24 cellular contexts compared by ENCODE assay signal in genomic region chr10:128287921-128288320, GRCh38.
"Had no signal": no experiment of that assay in that cellular context is flagged by ENCODE, and none has a peak within 500 bp of the region (broad histone marks: within the 10 kb centered on the region; RNA-seq: fewer than 3 reads in every experiment).

No MANE protein-coding gene starts in this region.

- DNase-seq: effector CD4-positive, alpha-beta T cell; endodermal cell; erythroblast; foreskin melanocyte; immature natural killer cell; kidney; left cardiac atrium; left ventricle myocardium inferior; natural killer cell; psoas muscle; spleen; stimulated activated CD4-positive, alpha-beta T cell treated with anti-CD3 and anti-CD28 coated beads, Interleukin-15, amount 100 ng/mL, for 24 hours; stimulated activated CD4-positive, alpha-beta T cell treated with anti-CD3 and anti-CD28 coated beads, Interleukin-1b, Interleukin-23, amount 100 ng/mL, for 48 hours; stimulated activated CD4-positive, alpha-beta T cell treated with anti-CD3 and anti-CD28 coated beads, Interleukin-4, amount 100 ng/mL, for 24 hours; testis; upper lobe of right lung had no signal

- H3K9ac ChIP-seq: parathyroid adenoma had no signal

- H3K27ac Mint-ChIP-seq: endodermal cell; immature natural killer cell; natural killer cell; stimulated activated memory B cell treated with anti-CD40 and anti-IgM and Interleukin-4, amounts not matched to agents 10 μg/mL and 1 μg/mL and 100 μg/mL, for 72 hours; stimulated activated naive CD8-positive, alpha-beta T cell treated with anti-CD3 and anti-CD28 coated beads, Interleukin-15, Interleukin-2, amounts not matched to agents 100 ng/mL and 50 ng/mL, for 24 hours had no signal

- H3K27me3 ChIP-seq: testis, vagina had no signal

- H3K4me1 Mint-ChIP-seq: immature natural killer cell; natural killer cell; stimulated activated memory B cell treated with anti-CD40 and anti-IgM and Interleukin-4, amounts not matched to agents 10 μg/mL and 1 μg/mL and 100 μg/mL, for 72 hours had no signal

- ATAC-seq: left cardiac atrium; natural killer cell; psoas muscle; sciatic nerve; stimulated activated memory B cell treated with anti-CD40 and anti-IgM and Interleukin-4, amounts not matched to agents 10 μg/mL and 1 μg/mL and 100 μg/mL, for 72 hours; upper lobe of right lung had no signal

- H3K4me3 ChIP-seq: coronary artery, left ventricle myocardium inferior, lung, psoas muscle, spleen, testis, tibial nerve, upper lobe of right lung, vagina had no signal

- H3K36me3 ChIP-seq: left ventricle myocardium inferior, spleen, tibial nerve, upper lobe of right lung, vagina had no signal

- H3K79me2 ChIP-seq: parathyroid adenoma had no signal

- H3K9me3 ChIP-seq: testis, upper lobe of right lung, vagina had no signal

- H3K27ac ChIP-seq: coronary artery, left ventricle myocardium inferior, parathyroid adenoma, psoas muscle, spleen, testis, tibial nerve, upper lobe of right lung, vagina had no signal

- H3K4me1 ChIP-seq: left ventricle myocardium inferior, parathyroid adenoma, psoas muscle, testis, upper lobe of right lung, vagina had no signal

- H3K4me3 Mint-ChIP-seq: immature natural killer cell; stimulated activated memory B cell treated with anti-CD40 and anti-IgM and Interleukin-4, amounts not matched to agents 10 μg/mL and 1 μg/mL and 100 μg/mL, for 72 hours; stimulated activated naive CD8-positive, alpha-beta T cell treated with anti-CD3 and anti-CD28 coated beads, Interleukin-15, Interleukin-2, amounts not matched to agents 100 ng/mL and 50 ng/mL, for 24 hours had no signal

- H3K36me3 Mint-ChIP-seq: stimulated activated memory B cell treated with anti-CD40 and anti-IgM and Interleukin-4, amounts not matched to agents 10 μg/mL and 1 μg/mL and 100 μg/mL, for 72 hours had no signal

- H2AFZ ChIP-seq: parathyroid adenoma had no signal

- H3K9me3 Mint-ChIP-seq: natural killer cell; stimulated activated naive CD8-positive, alpha-beta T cell treated with anti-CD3 and anti-CD28 coated beads, Interleukin-15, Interleukin-2, amounts not matched to agents 100 ng/mL and 50 ng/mL, for 24 hours had no signal
